32 cellular contexts compared by ENCODE assay signal in the genomic region with DNA sequence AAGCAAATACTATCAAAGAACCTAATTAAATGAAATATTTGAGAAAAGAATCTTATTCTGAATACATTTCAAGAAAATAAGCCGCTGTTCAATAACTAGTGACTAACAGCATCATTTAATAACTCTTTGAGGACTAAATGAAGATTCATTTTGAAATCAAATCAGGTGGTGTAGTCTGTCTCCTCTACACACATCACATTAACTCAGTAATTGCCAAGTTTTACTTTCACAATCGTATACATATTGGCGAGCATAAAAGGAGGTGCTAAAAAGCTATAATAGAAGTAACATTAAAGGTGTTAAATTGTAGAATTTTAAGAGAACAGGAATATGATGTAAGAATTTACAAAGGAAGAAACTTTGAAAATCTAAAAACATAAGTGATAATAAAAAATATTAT.
"Had no signal": no experiment of that assay in that cellular context is flagged by ENCODE, and none has a peak within 500 bp of the region (broad histone marks: within the 10 kb centered on the region; RNA-seq: fewer than 3 reads in every experiment).

No MANE protein-coding gene starts in this region.

- H3K4me1 Mint-ChIP-seq: activated B cell treated with CpG ODN at 0.5 μM for 24 hours; activated CD8-positive, alpha-beta memory T cell treated with anti-CD3 and anti-CD28 coated beads, Interleukin-2, amount 10 ng/mL, durations not matched to agents 7 days and 5 days; activated naive CD4-positive, alpha-beta T cell treated with anti-CD3 and anti-CD28 coated beads, Interleukin-2, amount 10 ng/mL, durations not matched to agents 7 days and 5 days; activated naive CD8-positive, alpha-beta T cell treated with anti-CD3 and anti-CD28 coated beads, Interleukin-2, amount 10 ng/mL, durations not matched to agents 7 days and 5 days; brain; T-helper 17 cell had no signal

- H3K9me3 ChIP-seq: ascending aorta, breast epithelium, colonic mucosa, esophagus squamous epithelium, gastroesophageal sphincter had no signal

- ATAC-seq: activated CD4-positive, CD25-positive, alpha-beta regulatory T cell treated with anti-CD3 and anti-CD28 coated beads, Interleukin-2, amount 50 U/mL, for 24 hours; activated CD8-positive, alpha-beta memory T cell treated with anti-CD3 and anti-CD28 coated beads, Interleukin-2, amount 10 ng/mL, durations not matched to agents 7 days and 5 days; activated CD8-positive, alpha-beta T cell treated with anti-CD3 and anti-CD28 coated beads, Interleukin-2, amount 10 ng/mL, durations not matched to agents 7 days and 5 days; activated naive CD4-positive, alpha-beta T cell treated with anti-CD3 and anti-CD28 coated beads, Interleukin-2, amount 50 U/mL, for 72 hours; gastroesophageal sphincter; T-helper 17 cell had no signal

- H3K4me1 ChIP-seq: ascending aorta, breast epithelium, colonic mucosa, esophagus squamous epithelium, gastroesophageal sphincter had no signal

- H3K36me3 ChIP-seq: ascending aorta, breast epithelium, cardiac muscle cell, colonic mucosa, esophagus squamous epithelium, gastroesophageal sphincter, WERI-Rb-1 had no signal

- H3K27me3 Mint-ChIP-seq: activated B cell treated with CpG ODN at 0.5 μM for 24 hours; activated CD4-positive, alpha-beta memory T cell treated with anti-CD3 and anti-CD28 coated beads for 36 hours; activated CD8-positive, alpha-beta memory T cell treated with anti-CD3 and anti-CD28 coated beads, Interleukin-2, amount 10 ng/mL, durations not matched to agents 7 days and 5 days; activated naive CD4-positive, alpha-beta T cell treated with anti-CD3 and anti-CD28 coated beads, Interleukin-2, amount 10 ng/mL, durations not matched to agents 7 days and 5 days; activated naive CD8-positive, alpha-beta T cell treated with anti-CD3 and anti-CD28 coated beads, Interleukin-2, amount 10 ng/mL, durations not matched to agents 7 days and 5 days; brain; T-helper 17 cell had no signal

- H3K4me3 Mint-ChIP-seq: activated B cell treated with CpG ODN at 0.5 μM for 24 hours; activated CD4-positive, alpha-beta memory T cell treated with anti-CD3 and anti-CD28 coated beads for 36 hours; activated CD8-positive, alpha-beta memory T cell treated with anti-CD3 and anti-CD28 coated beads, Interleukin-2, amount 10 ng/mL, durations not matched to agents 7 days and 5 days; activated CD8-positive, alpha-beta T cell treated with anti-CD3 and anti-CD28 coated beads, Interleukin-2, amount 10 ng/mL, durations not matched to agents 7 days and 5 days; activated naive CD4-positive, alpha-beta T cell treated with anti-CD3 and anti-CD28 coated beads, Interleukin-2, amount 10 ng/mL, durations not matched to agents 7 days and 5 days; activated naive CD8-positive, alpha-beta T cell treated with anti-CD3 and anti-CD28 coated beads, Interleukin-2, amount 10 ng/mL, durations not matched to agents 7 days and 5 days; activated T-helper 1 cell treated with anti-CD3 and anti-CD28 coated beads, Interleukin-12 subunit alpha, Interleukin-12 subunit beta, Interleukin-2, Interleukin-4 antibody, amounts not matched to agents 30 ng/mL and 10 ng/mL and 1 ng/mL, durations not matched to agents 14 hours and 24 hours and 36 hours; brain; T-helper 17 cell; T-helper 2 cell treated with Interferon-gamma antibody and Interleukin-4, amounts not matched to agents 5 μg/mL and 100 μg/mL, for 36 hours had no signal

- H3K36me3 Mint-ChIP-seq: activated CD4-positive, alpha-beta memory T cell treated with anti-CD3 and anti-CD28 coated beads for 36 hours; activated CD8-positive, alpha-beta memory T cell treated with anti-CD3 and anti-CD28 coated beads, Interleukin-2, amount 10 ng/mL, durations not matched to agents 7 days and 5 days; activated naive CD4-positive, alpha-beta T cell treated with anti-CD3 and anti-CD28 coated beads, Interleukin-2, amount 10 ng/mL, durations not matched to agents 7 days and 5 days; activated naive CD4-positive, alpha-beta T cell treated with anti-CD3 and anti-CD28 coated beads, Interleukin-2, amount 50 U/mL, for 72 hours; activated naive CD8-positive, alpha-beta T cell treated with anti-CD3 and anti-CD28 coated beads, Interleukin-2, amount 10 ng/mL, durations not matched to agents 7 days and 5 days; brain had no signal

- H3K27ac Mint-ChIP-seq: activated B cell treated with CpG ODN at 0.5 μM for 24 hours; activated CD4-positive, alpha-beta memory T cell treated with anti-CD3 and anti-CD28 coated beads for 36 hours; activated CD8-positive, alpha-beta memory T cell treated with anti-CD3 and anti-CD28 coated beads, Interleukin-2, amount 10 ng/mL, durations not matched to agents 7 days and 5 days; activated CD8-positive, alpha-beta T cell treated with anti-CD3 and anti-CD28 coated beads, Interleukin-2, amount 10 ng/mL, durations not matched to agents 7 days and 5 days; activated naive CD4-positive, alpha-beta T cell treated with anti-CD3 and anti-CD28 coated beads, Interleukin-2, amount 10 ng/mL, durations not matched to agents 7 days and 5 days; activated naive CD4-positive, alpha-beta T cell treated with anti-CD3 and anti-CD28 coated beads, Interleukin-2, amount 50 U/mL, for 72 hours; activated naive CD8-positive, alpha-beta T cell treated with anti-CD3 and anti-CD28 coated beads, Interleukin-2, amount 10 ng/mL, durations not matched to agents 7 days and 5 days; activated T-helper 1 cell treated with anti-CD3 and anti-CD28 coated beads, Interleukin-12 subunit alpha, Interleukin-12 subunit beta, Interleukin-2, Interleukin-4 antibody, amounts not matched to agents 30 ng/mL and 10 ng/mL and 1 ng/mL, durations not matched to agents 14 hours and 24 hours and 36 hours; activated T-helper 2 cell treated with anti-CD3 and anti-CD28 coated beads, Interferon-gamma antibody, Interleukin-2, Interleukin-4, amounts not matched to agents 10 μg/mL and 5 μg/mL and 100 μg/mL, durations not matched to agents 14 hours and 24 hours and 36 hours; brain; T-helper 17 cell; T-helper 2 cell treated with Interferon-gamma antibody and Interleukin-4, amounts not matched to agents 5 μg/mL and 100 μg/mL, for 36 hours had no signal

- H3K27me3 ChIP-seq: ascending aorta, breast epithelium, cardiac muscle cell, colonic mucosa, esophagus squamous epithelium, gastroesophageal sphincter had no signal

- DNase-seq: activated B cell treated with CpG ODN at 0.5 μM for 24 hours; activated CD4-positive, alpha-beta memory T cell treated with anti-CD3 and anti-CD28 coated beads for 36 hours; activated CD4-positive, alpha-beta T cell treated with anti-CD3 and anti-CD28 coated beads for 48 hours; activated CD8-positive, alpha-beta memory T cell treated with anti-CD3 and anti-CD28 coated beads, Interleukin-2, amount 10 ng/mL, durations not matched to agents 7 days and 5 days; activated CD8-positive, alpha-beta memory T cell treated with anti-CD3 and anti-CD28 coated beads, Interleukin-2, amount 50 U/mL, for 4 hours; activated CD8-positive, alpha-beta T cell treated with anti-CD3 and anti-CD28 coated beads, Interleukin-2, amount 10 ng/mL, durations not matched to agents 7 days and 5 days; activated gamma-delta T cell; activated naive CD4-positive, alpha-beta T cell; activated naive CD4-positive, alpha-beta T cell treated with anti-CD3 and anti-CD28 coated beads, Interleukin-2, amount 10 ng/mL, durations not matched to agents 7 days and 5 days; activated naive CD8-positive, alpha-beta T cell treated with anti-CD3 and anti-CD28 coated beads, Interleukin-2, amount 10 ng/mL, durations not matched to agents 7 days and 5 days; activated T-cell treated with anti-CD3 and anti-CD28 coated beads, Interleukin-2, amount 50 U/mL, for 1 hour; activated T-cell treated with anti-CD3 and anti-CD28 coated beads, Interleukin-2, amount 50 U/mL, for 48 hours; central memory CD4-positive, alpha-beta T cell; cerebellar nuclear complex; colonic mucosa; effector CD8-positive, alpha-beta T cell; esophagus squamous epithelium; foreskin melanocyte; T-helper 17 cell; T1000; WERI-Rb-1 had no signal

- H3K27ac ChIP-seq: ascending aorta, breast epithelium, cardiac muscle cell, colonic mucosa, epithelial cell of prostate, esophagus squamous epithelium, gastroesophageal sphincter, WERI-Rb-1 had no signal

- H3K4me3 ChIP-seq: ascending aorta, breast epithelium, cardiac muscle cell, colonic mucosa, esophagus squamous epithelium, gastroesophageal sphincter had no signal
